Comparison of ENCODE assay signal across 1 cellular context in the genomic region with DNA sequence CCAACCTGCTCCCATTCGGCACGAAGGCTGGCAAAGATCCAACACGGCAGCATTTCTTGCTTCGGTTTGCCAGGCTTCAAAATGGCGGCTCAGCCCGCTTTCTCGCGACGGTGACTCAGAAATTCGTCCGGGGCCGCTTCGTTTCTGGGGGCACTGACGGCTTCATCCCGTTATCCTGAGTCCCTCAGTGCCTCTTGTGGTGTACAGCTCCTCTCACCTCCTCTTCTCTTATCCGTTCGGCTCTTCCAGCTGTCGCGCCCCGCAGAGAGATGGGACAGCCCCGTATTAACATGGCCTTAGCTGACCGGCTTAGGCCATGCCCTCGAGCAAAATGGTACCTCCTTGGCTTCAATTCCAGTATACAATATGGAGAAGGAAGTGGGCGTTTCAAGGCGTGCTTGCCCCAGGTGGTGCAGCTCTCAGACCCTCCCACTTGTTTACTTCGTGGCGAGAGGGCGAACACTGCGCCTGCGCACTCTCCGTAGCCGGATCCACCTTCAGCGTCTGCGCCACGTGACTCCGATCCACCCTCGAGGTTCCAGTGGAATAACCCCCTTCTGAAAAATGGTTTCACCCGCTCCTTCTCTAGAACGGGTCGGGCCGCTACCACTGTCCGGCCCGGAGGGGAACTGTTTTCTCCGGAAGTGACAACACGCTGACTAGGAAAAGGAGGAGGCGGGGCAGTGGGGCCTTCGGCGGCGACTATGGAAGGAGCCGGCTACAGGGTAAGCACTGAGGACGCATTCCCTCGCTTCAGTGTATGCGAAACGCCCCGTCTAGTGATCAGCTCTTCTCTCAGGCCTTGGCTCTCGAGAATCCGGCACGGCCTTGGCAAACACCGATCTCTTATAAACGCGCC.
TF ChIP-seq lines count a peak whose summit lies in the region.

AKT1S1 (minus strand) TSS at position 336 of the 859 bp plus-strand sequence. CDS start 4,060 bp downstream, outside the sequence.
TBC1D17 (plus strand) TSS at position 683 of the 859 bp plus-strand sequence; CDS start at position 705, 22 bp downstream.

TF ChIP-seq in GM12878, 131 proteins besides CTCF, POLR2A, EP300 and RAD21 (continued from another document and continues in another):
- TF ChIP-seq PKNOX1 (IDR thresholded peaks at IDR 0.05) (no peak), ZBTB40 (IDR thresholded peaks at IDR 0.05; ENCODE audit: borderline replicate concordance) (peak; percentile 91), TAF1 (IDR thresholded peaks at IDR 0.05; ENCODE audit: borderline replicate concordance, low read depth, low read length) (peak; percentile 37; the same call in 1 of the 2 replicates), PML (IDR thresholded peaks at IDR 0.05; ENCODE audit: low read length) (peak; percentile 70), NFYA (IDR thresholded peaks at IDR 0.05; ENCODE audit: borderline replicate concordance, low read depth, low read length) (no peak), CREM (IDR thresholded peaks at IDR 0.05; ENCODE audit: low read depth) (peak; percentile 96), SMARCA5 (IDR thresholded peaks at IDR 0.05) (0 out of 2 replicates have a peak, but pooled peaks have one; percentile 19), SPI1 (IDR thresholded peaks at IDR 0.05; ENCODE audit: borderline replicate concordance, insufficient read depth, low read depth, low read length) (peak; percentile 66; the same call in 1 of the 2 replicates), PAX8 (IDR thresholded peaks at IDR 0.05) (no peak), MYC (IDR thresholded peaks at IDR 0.05; ENCODE audit: insufficient read depth, insufficient read length, insufficient replicate concordance, low read length, severe bottlenecking) (no peak), E4F1 (IDR thresholded peaks at IDR 0.05; ENCODE audit: borderline replicate concordance, partially characterized antibody) (no peak), SMAD5 (IDR thresholded peaks at IDR 0.05; ENCODE audit: low read depth) (no peak), EED (IDR thresholded peaks at IDR 0.05; ENCODE audit: low read depth) (no peak), E2F4 (IDR thresholded peaks at IDR 0.05; ENCODE audit: low read depth, low read length) (no peak), ZNF384 (IDR thresholded peaks at IDR 0.05; ENCODE audit: borderline replicate concordance, low read depth, low read length) (no peak), ZNF207 (IDR thresholded peaks at IDR 0.05; ENCODE audit: borderline replicate concordance) (peak; percentile 91), RCOR1 (conservative IDR thresholded peaks at IDR 0.05; ENCODE audit: low read depth, low read length) (0 out of 2 replicates have a peak, but pooled peaks have one; percentile 18), GATAD2B (conservative IDR thresholded peaks at IDR 0.05; ENCODE audit: low read depth) (no peak; the same call in 1 of the 2 replicates), KAT2A (conservative IDR thresholded peaks at IDR 0.05; ENCODE audit: control insufficient read depth, low read depth, low read length) (no peak), ZBTB11 (CRISPR knock-in tag; IDR thresholded peaks at IDR 0.05) (no peak), KLF5 (IDR thresholded peaks at IDR 0.05; ENCODE audit: partially characterized antibody) (peak; percentile 99), SUPT20H (IDR thresholded peaks at IDR 0.05; ENCODE audit: borderline replicate concordance, control insufficient read depth, low read depth, low read length) (no peak), EGR1 (IDR thresholded peaks at IDR 0.05; ENCODE audit: borderline replicate concordance in 1 of 2, low read depth in 2 of 2, low read length in 2 of 2) (0 out of 3 replicates have a peak, but pooled peaks of 1 of the 2 experiments have one; percentile 35), LARP7 (IDR thresholded peaks at IDR 0.05) (peak; percentile 58), SREBF1 (IDR thresholded peaks at IDR 0.05; ENCODE audit: low read length) (peak; percentile 95), YBX1 (IDR thresholded peaks at IDR 0.05) (no peak), RFX5 (IDR thresholded peaks at IDR 0.05; ENCODE audit: low read depth, low read length) (no peak), JUNB (IDR thresholded peaks at IDR 0.05) (no peak; the same call in 1 of the 2 replicates), HDGF (IDR thresholded peaks at IDR 0.05) (no peak; the same call in 1 of the 2 replicates), NFIC (IDR thresholded peaks at IDR 0.05; ENCODE audit: low read depth, low read length) (no peak), CBX3 (IDR thresholded peaks at IDR 0.05; ENCODE audit: borderline replicate concordance, low read depth) (no peak), SRF (IDR thresholded peaks at IDR 0.05; ENCODE audit: low read depth in 2 of 2, low read length in 2 of 2) (0 out of 4 replicates have a peak, but pooled peaks of 1 of the 2 experiments have one; percentile 7), JUND (IDR thresholded peaks at IDR 0.05; ENCODE audit: low read depth, low read length) (peak; percentile 100), NRF1 (conservative IDR thresholded peaks at IDR 0.05; ENCODE audit: low read depth, low read length) (peak; percentile 76), CREB1 (IDR thresholded peaks at IDR 0.05; ENCODE audit: low read depth) (peak; percentile 97), POU2F2 (IDR thresholded peaks at IDR 0.05; ENCODE audit: borderline replicate concordance, low read depth, low read length) (peak; percentile 84), SUZ12 (IDR thresholded peaks at IDR 0.05; ENCODE audit: unreplicated experiment) (no peak), WRNIP1 (IDR thresholded peaks at IDR 0.05; ENCODE audit: borderline replicate concordance, low read depth, low read length) (no peak)
- TF ChIP-seq, protein P1, sequence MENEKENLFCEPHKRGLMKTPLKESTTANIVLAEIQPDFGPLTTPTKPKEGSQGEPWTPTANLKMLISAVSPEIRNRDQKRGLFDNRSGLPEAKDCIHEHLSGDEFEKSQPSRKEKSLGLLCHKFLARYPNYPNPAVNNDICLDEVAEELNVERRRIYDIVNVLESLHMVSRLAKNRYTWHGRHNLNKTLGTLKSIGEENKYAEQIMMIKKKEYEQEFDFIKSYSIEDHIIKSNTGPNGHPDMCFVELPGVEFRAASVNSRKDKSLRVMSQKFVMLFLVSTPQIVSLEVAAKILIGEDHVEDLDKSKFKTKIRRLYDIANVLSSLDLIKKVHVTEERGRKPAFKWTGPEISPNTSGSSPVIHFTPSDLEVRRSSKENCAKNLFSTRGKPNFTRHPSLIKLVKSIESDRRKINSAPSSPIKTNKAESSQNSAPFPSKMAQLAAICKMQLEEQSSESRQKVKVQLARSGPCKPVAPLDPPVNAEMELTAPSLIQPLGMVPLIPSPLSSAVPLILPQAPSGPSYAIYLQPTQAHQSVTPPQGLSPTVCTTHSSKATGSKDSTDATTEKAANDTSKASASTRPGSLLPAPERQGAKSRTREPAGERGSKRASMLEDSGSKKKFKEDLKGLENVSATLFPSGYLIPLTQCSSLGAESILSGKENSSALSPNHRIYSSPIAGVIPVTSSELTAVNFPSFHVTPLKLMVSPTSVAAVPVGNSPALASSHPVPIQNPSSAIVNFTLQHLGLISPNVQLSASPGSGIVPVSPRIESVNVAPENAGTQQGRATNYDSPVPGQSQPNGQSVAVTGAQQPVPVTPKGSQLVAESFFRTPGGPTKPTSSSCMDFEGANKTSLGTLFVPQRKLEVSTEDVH (IDR thresholded peaks at IDR 0.05; ENCODE audit: low read depth, partially characterized antibody) = peak; percentile 83
- TF ChIP-seq, protein P2, sequence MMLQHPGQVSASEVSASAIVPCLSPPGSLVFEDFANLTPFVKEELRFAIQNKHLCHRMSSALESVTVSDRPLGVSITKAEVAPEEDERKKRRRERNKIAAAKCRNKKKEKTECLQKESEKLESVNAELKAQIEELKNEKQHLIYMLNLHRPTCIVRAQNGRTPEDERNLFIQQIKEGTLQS (IDR thresholded peaks at IDR 0.05; ENCODE audit: borderline replicate concordance, extremely low read depth, low read depth, low read length) = peak; percentile 83; the same call in 1 of the 2 replicates
- TF ChIP-seq, protein P3, sequence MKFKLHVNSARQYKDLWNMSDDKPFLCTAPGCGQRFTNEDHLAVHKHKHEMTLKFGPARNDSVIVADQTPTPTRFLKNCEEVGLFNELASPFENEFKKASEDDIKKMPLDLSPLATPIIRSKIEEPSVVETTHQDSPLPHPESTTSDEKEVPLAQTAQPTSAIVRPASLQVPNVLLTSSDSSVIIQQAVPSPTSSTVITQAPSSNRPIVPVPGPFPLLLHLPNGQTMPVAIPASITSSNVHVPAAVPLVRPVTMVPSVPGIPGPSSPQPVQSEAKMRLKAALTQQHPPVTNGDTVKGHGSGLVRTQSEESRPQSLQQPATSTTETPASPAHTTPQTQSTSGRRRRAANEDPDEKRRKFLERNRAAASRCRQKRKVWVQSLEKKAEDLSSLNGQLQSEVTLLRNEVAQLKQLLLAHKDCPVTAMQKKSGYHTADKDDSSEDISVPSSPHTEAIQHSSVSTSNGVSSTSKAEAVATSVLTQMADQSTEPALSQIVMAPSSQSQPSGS (IDR thresholded peaks at IDR 0.05; ENCODE audit: low read length) = no peak
